ENCODE assay signal across 19 cellular contexts in genomic region chr10:88107698-88108097, GRCh38.
DNase-seq lines count a peak whose midpoint lies in the region; ATAC-seq, FAIRE-seq and TF ChIP-seq lines count a peak whose summit lies in the region.
"Had no signal": no experiment of that assay in that cellular context is flagged by ENCODE, and none has a peak within 500 bp of the region (broad histone marks: within the 10 kb centered on the region; RNA-seq: fewer than 3 reads in every experiment).

No MANE protein-coding gene starts in this region.

- CTCF ChIA-PET in IMR-90 (lab: Yijun Ruan, JAX) (interaction anchor here (0.6 kb wide), 1 partner anchor 30 kb away, joined by 3 read pairs; no protein-coding TSS in a partner anchor), GM12878 (lab: Yijun Ruan, JAX) (interaction anchor here (0.7 to 2.4 kb wide), 25 partner anchors 8 to 447 kb away, joined by 3 to 29 read pairs (median 6); partner anchors contain the start of genes KLLN and PTEN)

- no peak overlapping the region for H4K91ac ChIP-seq in IMR-90 (ENCODE audit: insufficient read depth, low read depth, low read length)

- in situ Hi-C loops in IMR-90 (cut with MboI; ENCODE audit: low sequenced_read_pairs) (no loop called here), GM12878 (cut with MboI) (no loop called here)

- no peak overlapping the region for H3K27ac ChIP-seq in IMR-90 (ENCODE audit: insufficient read depth, low read length)
- H3K27ac ChIP-seq in GM12878 (ENCODE audit: control insufficient read depth, insufficient read depth) = peak overlapping the region; percentile 92
- H3K27ac ChIP-seq: neural progenitor cell, tibial artery, WERI-Rb-1 had no signal

- H4K8ac ChIP-seq in IMR-90 (ENCODE audit: low read depth in 2 of 2, low read length in 2 of 2) = no peak overlapping the region

- no peak for TF ChIP-seq POLR2A in IMR-90 (IDR thresholded peaks at IDR 0.05; ENCODE audit: low read depth, low read length)
- no peak for TF ChIP-seq POLR2A in GM12878 (IDR thresholded peaks at IDR 0.05; ENCODE audit: low read depth, low read length)

- no peaks in the 10 kb centered on the region for H3K9me3 ChIP-seq in IMR-90 (ENCODE audit: control insufficient read depth, insufficient read depth, low read length)
- no peaks in the 10 kb centered on the region; the same call in 2 of the 3 replicates for H3K9me3 ChIP-seq in GM12878 (replicated peaks; ENCODE audit: control insufficient read depth, insufficient read depth, low read length)
- H3K9me3 ChIP-seq: tibial artery had no signal

- H3K4ac ChIP-seq in IMR-90 (ENCODE audit: low read depth, low read length) = no peak overlapping the region

- no peaks in the 10 kb centered on the region for H3K79me1 ChIP-seq in IMR-90 (ENCODE audit: low read depth in 1 of 2, low read length in 2 of 2)

- dilution Hi-C loops in IMR-90 (cut with HindIII; ENCODE audit: low sequenced_read_pairs, unreplicated experiment) = no loop called here

- H3K9ac ChIP-seq in IMR-90 (ENCODE audit: low read depth, low read length) (no peak overlapping the region), GM12878 (ENCODE audit: control insufficient read depth, insufficient read depth, low read length) (peak overlapping the region; percentile 15; the same call in 1 of the 2 replicates)
- H3K9ac ChIP-seq: neural progenitor cell had no signal

- intact Hi-C loops in IMR-90 (cut with micrococcal nuclease) = no loop called here
- intact Hi-C loops in GM12878 (cut with micrococcal nuclease; ENCODE audit: unreplicated experiment) = loop anchor here (1.0 to 2.0 kb wide), 4 partner anchors 16 to 279 kb away; no protein-coding TSS in a partner anchor

- FAIRE-seq in GM12878 (lab: Jason Lieb, UNC) = no peak
- FAIRE-seq: bronchial epithelial cell, endothelial cell of umbilical vein had no signal

- RAD21 ChIA-PET in GM12878 (lab: Charles Lee; ENCODE audit: unreplicated experiment) = interaction anchor here (0.7 to 7.4 kb wide), 26 partner anchors 8 to 289 kb away, joined by 3 to 102 read pairs (median 4); partner anchors contain the start of genes ATAD1, KLLN and PTEN

- peaks cover 74% of the 10 kb centered on the region for H3K4me1 Mint-ChIP-seq in stimulated activated naive CD8-positive, alpha-beta T cell treated with anti-CD3 and anti-CD28 coated beads, Interleukin-15, Interleukin-2, amounts not matched to agents 100 ng/mL and 50 ng/mL, for 24 hours (ENCODE audit: low read depth)
- H3K4me1 Mint-ChIP-seq: neural progenitor cell had no signal

- H2BK120ac ChIP-seq in IMR-90 (ENCODE audit: low read depth, low read length) = no peak overlapping the region

- WGBS in IMR-90 (ENCODE audit: extremely low coverage in 2 of 2, insufficient read length in 1 of 2), 2 experiments = no CpG with 5 or more reads among the region's 2 CpGs
- WGBS in GM12878 (ENCODE audit: insufficient coverage, insufficient replicate concordance, low lambda C conversion rate, missing lambda C conversion rate) = 28% methylated on average over 2 of the region's 2 CpGs

- no peak overlapping the region for H4K5ac ChIP-seq in IMR-90 (ENCODE audit: low read depth, low read length)

- H3K27me3 ChIP-seq in IMR-90 (ENCODE audit: control insufficient read depth, insufficient read depth, low read length) (no peaks in the 10 kb centered on the region), GM12878 (replicated peaks in 1 of 2; ENCODE audit: control insufficient read depth in 2 of 2, insufficient read depth in 2 of 2, low read length in 1 of 2) (no peaks in the 10 kb centered on the region)
- H3K27me3 ChIP-seq: neural progenitor cell, tibial artery had no signal

- no peak for TF ChIP-seq EP300 in GM12878 (IDR thresholded peaks at IDR 0.05; ENCODE audit: borderline replicate concordance in 1 of 2, control insufficient read depth in 1 of 2, low read depth in 2 of 2, low read length in 2 of 2)

- no peaks in the 10 kb centered on the region for H4K20me1 ChIP-seq in IMR-90 (ENCODE audit: insufficient read depth, low read length)
- H4K20me1 ChIP-seq in GM12878 (ENCODE audit: control insufficient read depth, insufficient read depth) = no peaks in the 10 kb centered on the region

- POLR2A ChIA-PET in IMR-90 (lab: Charles Lee; ENCODE audit: unreplicated experiment) = no interaction called here
- POLR2A ChIA-PET in GM12878 (lab: Charles Lee) = interaction anchor here (0.9 to 1.5 kb wide), 6 partner anchors 9 to 278 kb away, joined by 3 to 5 read pairs (median 4); no protein-coding TSS in a partner anchor

- ATAC-seq in stimulated activated naive CD8-positive, alpha-beta T cell treated with anti-CD3 and anti-CD28 coated beads, Interleukin-15, Interleukin-2, amounts not matched to agents 100 U/mL and 50 U/mL, for 24 hours = no peak
- ATAC-seq in IMR-90 (ENCODE audit: low read depth) (no peak), GM12878 (no peak; the same call in 2 of the 3 replicates), HG02798 (IDR thresholded peaks at IDR 0.05; ENCODE audit: poor library complexity, unreplicated experiment) (no peak)
- ATAC-seq: activated CD8-positive, alpha-beta T cell treated with anti-CD3 and anti-CD28 coated beads, Interleukin-2, amount 10 ng/mL, durations not matched to agents 7 days and 5 days; CD8-positive, alpha-beta T cell had no signal

- H3K9me1 ChIP-seq in IMR-90 (ENCODE audit: insufficient read depth, low read length) = peaks cover 7% of the 10 kb centered on the region

- H2AFZ ChIP-seq in IMR-90 (replicated peaks; ENCODE audit: low read length, poor library complexity) = no peak overlapping the region
- H2AFZ ChIP-seq in GM12878 (ENCODE audit: control insufficient read depth, low read depth, low read length) = peak overlapping the region; percentile 48; the same call in 1 of the 2 replicates
- H2AFZ ChIP-seq: neural progenitor cell had no signal

- H3K4me1 ChIP-seq in IMR-90 (ENCODE audit: control insufficient read depth, insufficient read depth, low read length) (peaks cover 5% of the 10 kb centered on the region), GM12878 (ENCODE audit: control insufficient read depth, insufficient read depth, low read length) (peaks cover 89% of the 10 kb centered on the region)
- H3K4me1 ChIP-seq: neural progenitor cell had no signal

- H2BK20ac ChIP-seq in IMR-90 (ENCODE audit: low read depth, low read length) = no peak overlapping the region

- H3K36me3 Mint-ChIP-seq in stimulated activated naive CD8-positive, alpha-beta T cell treated with anti-CD3 and anti-CD28 coated beads, Interleukin-15, Interleukin-2, amounts not matched to agents 100 ng/mL and 50 ng/mL, for 24 hours (ENCODE audit: low read depth) = no peaks in the 10 kb centered on the region
- H3K36me3 Mint-ChIP-seq: CD8-positive, alpha-beta T cell; neural progenitor cell had no signal

- H3K56ac ChIP-seq in IMR-90 (ENCODE audit: extremely low read depth, insufficient read depth, low read length) = no peak overlapping the region

- H3K27me3 Mint-ChIP-seq in stimulated activated naive CD8-positive, alpha-beta T cell treated with anti-CD3 and anti-CD28 coated beads, Interleukin-15, Interleukin-2, amounts not matched to agents 100 ng/mL and 50 ng/mL, for 24 hours = no peaks in the 10 kb centered on the region

- no peak overlapping the region for H3K4me2 ChIP-seq in IMR-90 (ENCODE audit: low read depth, low read length)
- H3K4me2 ChIP-seq in GM12878 (ENCODE audit: control insufficient read depth, insufficient read depth) = peak overlapping the region; percentile 40
- H3K4me2 ChIP-seq: neural progenitor cell had no signal

- SMC1A ChIA-PET in GM12878 (lab: Charles Lee; ENCODE audit: uncharacterized antibody, unreplicated experiment) = interaction anchor here (0.7 to 14.9 kb wide), 30 partner anchors 11 to 444 kb away, joined by 3 to 229 read pairs (median 4); partner anchors contain the start of genes KLLN and PTEN

- no peak overlapping the region for H2AK9ac ChIP-seq in IMR-90 (replicated peaks; ENCODE audit: low read depth, low read length, poor library complexity)

- H3K36me3 ChIP-seq in IMR-90 (ENCODE audit: control insufficient read depth, insufficient read depth, low read length) (no peaks in the 10 kb centered on the region), GM12878 (ENCODE audit: control insufficient read depth in 2 of 2, insufficient read depth in 2 of 2, low read length in 1 of 2) (no peaks in the 10 kb centered on the region)
- H3K36me3 ChIP-seq: neural progenitor cell, tibial artery, WERI-Rb-1 had no signal

- H2AK5ac ChIP-seq in IMR-90 (ENCODE audit: low read depth, low read length) = peak overlapping the region; percentile 43; the same call in 1 of the 2 replicates

- no peak for TF ChIP-seq CTCF in IMR-90 (conservative IDR thresholded peaks at IDR 0.05; ENCODE audit: low read depth, low read length)
- TF ChIP-seq CTCF in GM12878 (IDR thresholded peaks at IDR 0.05 in 2 of 3, conservative IDR thresholded peaks at IDR 0.05 in 1 of 3; ENCODE audit: control insufficient read depth in 2 of 3, extremely low read depth in 1 of 3, insufficient read depth in 1 of 3, low read depth in 3 of 3, low read length in 3 of 3) = no peak

- no peak for DNase-seq in stimulated activated naive CD8-positive, alpha-beta T cell treated with anti-CD3 and anti-CD28 coated beads, Interleukin-15, Interleukin-2, amounts not matched to agents 100 U/mL and 50 U/mL, for 24 hours
- no peak for DNase-seq in IMR-90
- no peak for DNase-seq in GM12878 (ENCODE audit: low read depth, low spot score)
- no peak for DNase-seq in middle frontal gyrus (ENCODE audit: extremely low spot score, low spot score)
- no peak for DNase-seq in NCI-H2029 (lab: John Stamatoyannopoulos, UW)
- DNase-seq in NCI-H2029 treated with DMSO at 0.1 percent for 48 hours (lab: John Stamatoyannopoulos, UW) = no peak
- DNase-seq: activated CD8-positive, alpha-beta T cell treated with anti-CD3 and anti-CD28 coated beads, Interleukin-2, amount 10 ng/mL, durations not matched to agents 7 days and 5 days; activated T-cell treated with anti-CD3 and anti-CD28 coated beads, Interleukin-2, amount 50 U/mL, for 48 hours; CD8-positive, alpha-beta T cell; NCI-H187 treated with DMSO at 0.1 percent for 48 hours; SHP77 treated with DMSO at 0.1 percent for 48 hours; tibial artery had no signal

- no peak overlapping the region for H2BK5ac ChIP-seq in IMR-90 (ENCODE audit: low read depth, low read length, poor library complexity, severe bottlenecking)

- no peak overlapping the region for H3K18ac ChIP-seq in IMR-90 (ENCODE audit: low read depth, low read length)

- no peak overlapping the region for H2BK15ac ChIP-seq in IMR-90 (ENCODE audit: low read depth, low read length)

- H3K27ac Mint-ChIP-seq in stimulated activated naive CD8-positive, alpha-beta T cell treated with anti-CD3 and anti-CD28 coated beads, Interleukin-15, Interleukin-2, amounts not matched to agents 100 ng/mL and 50 ng/mL, for 24 hours = peak overlapping the region; percentile 31
- H3K27ac Mint-ChIP-seq: CD8-positive, alpha-beta T cell; neural progenitor cell had no signal

- no peak overlapping the region for H3K4me3 Mint-ChIP-seq in stimulated activated naive CD8-positive, alpha-beta T cell treated with anti-CD3 and anti-CD28 coated beads, Interleukin-15, Interleukin-2, amounts not matched to agents 100 ng/mL and 50 ng/mL, for 24 hours
- H3K4me3 Mint-ChIP-seq: activated CD8-positive, alpha-beta T cell treated with anti-CD3 and anti-CD28 coated beads, Interleukin-2, amount 10 ng/mL, durations not matched to agents 7 days and 5 days; CD8-positive, alpha-beta T cell; neural progenitor cell; T-helper 1 cell treated with Interleukin-12 subunit alpha and Interleukin-12 subunit beta and Interleukin-4 antibody, amounts not matched to agents 30 μg/mL and 1 μg/mL, for 36 hours had no signal

- no peak overlapping the region for H3K4me3 ChIP-seq in IMR-90 (ENCODE audit: insufficient read depth, low read depth, low read length)
- no peak overlapping the region for H3K4me3 ChIP-seq in GM12878
- H3K4me3 ChIP-seq: neural progenitor cell, tibial artery had no signal

- no peaks in the 10 kb centered on the region for H3K79me2 ChIP-seq in GM12878 (ENCODE audit: control insufficient read depth, insufficient read depth, low read length)

- TF ChIP-seq RAD21 in IMR-90 (IDR thresholded peaks at IDR 0.05; ENCODE audit: low read length) (no peak), GM12878 (IDR thresholded peaks at IDR 0.05; ENCODE audit: insufficient read depth, low read depth, low read length) (no peak)

- H3K14ac ChIP-seq in IMR-90 (replicated peaks; ENCODE audit: low read depth, low read length) = no peak overlapping the region; the same call in 1 of the 2 replicates

- no peak overlapping the region for H3K23ac ChIP-seq in IMR-90 (ENCODE audit: low read depth, low read length)

- peaks cover 4% of the 10 kb centered on the region for H3K9me3 Mint-ChIP-seq in stimulated activated naive CD8-positive, alpha-beta T cell treated with anti-CD3 and anti-CD28 coated beads, Interleukin-15, Interleukin-2, amounts not matched to agents 100 ng/mL and 50 ng/mL, for 24 hours
- H3K9me3 Mint-ChIP-seq: CD8-positive, alpha-beta T cell; neural progenitor cell had no signal

- BruUV-seq in IMR-90 (replicated peaks; lab: Mats Ljungman, UMichigan) (no TSS peak), GM12878 (replicated peaks; lab: Mats Ljungman, UMichigan) (no TSS peak)
